Comparison of ENCODE assay signal across 34 cellular contexts in the genomic region with DNA sequence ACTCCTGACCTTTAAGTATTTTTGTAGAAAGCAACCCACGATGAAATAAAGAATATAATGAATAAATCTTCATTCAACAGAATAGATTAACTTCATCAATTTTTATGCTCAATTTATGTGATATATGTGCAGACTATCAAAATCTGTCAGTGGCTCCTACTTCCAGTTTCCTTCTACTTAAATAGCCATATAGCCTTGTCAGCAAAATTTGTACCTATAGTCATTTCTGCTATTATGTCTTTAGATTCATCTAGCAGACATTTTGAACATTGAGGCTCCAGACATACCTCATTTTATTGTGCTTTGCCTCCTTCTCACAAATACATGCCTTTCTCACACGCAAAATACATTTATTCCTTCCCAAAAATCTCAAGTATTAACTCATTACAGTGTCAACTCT.
"Had no signal": no experiment of that assay in that cellular context is flagged by ENCODE, and none has a peak within 500 bp of the region (broad histone marks: within the 10 kb centered on the region; RNA-seq: fewer than 3 reads in every experiment).

No MANE protein-coding gene starts in this region.

- H3K9me3 Mint-ChIP-seq: activated B cell treated with CpG ODN at 0.5 μM for 24 hours; activated CD4-positive, alpha-beta T cell treated with anti-CD3 and anti-CD28 coated beads, Interleukin-2, amount 10 ng/mL, durations not matched to agents 7 days and 5 days; activated CD8-positive, alpha-beta T cell treated with anti-CD3 and anti-CD28 coated beads for 36 hours; activated naive CD8-positive, alpha-beta T cell treated with anti-CD3 and anti-CD28 coated beads for 36 hours; activated T-helper 1 cell treated with anti-CD3 and anti-CD28 coated beads, Interleukin-12 subunit alpha, Interleukin-12 subunit beta, Interleukin-2, Interleukin-4 antibody, amounts not matched to agents 30 ng/mL and 10 ng/mL and 1 ng/mL, durations not matched to agents 14 hours and 24 hours and 36 hours; activated T-helper 17 cell treated with anti-CD3 and anti-CD28 coated beads, Interleukin-2, amount 50 U/mL, for 72 hours; T-helper 1 cell treated with Interleukin-12 subunit alpha and Interleukin-12 subunit beta and Interleukin-4 antibody, amounts not matched to agents 30 μg/mL and 1 μg/mL, for 36 hours had no signal

- H3K9me3 ChIP-seq: adrenal gland, body of pancreas had no signal

- H3K27ac Mint-ChIP-seq: activated B cell treated with CpG ODN at 0.5 μM for 24 hours; activated CD4-positive, alpha-beta T cell treated with anti-CD3 and anti-CD28 coated beads, Interleukin-2, amount 10 ng/mL, durations not matched to agents 7 days and 5 days; activated CD8-positive, alpha-beta T cell treated with anti-CD3 and anti-CD28 coated beads for 36 hours; activated naive CD4-positive, alpha-beta T cell treated with anti-CD3 and anti-CD28 coated beads for 36 hours; activated naive CD4-positive, alpha-beta T cell treated with anti-CD3 and anti-CD28 coated beads, Interleukin-2, amount 50 U/mL, for 72 hours; activated naive CD8-positive, alpha-beta T cell treated with anti-CD3 and anti-CD28 coated beads for 36 hours; activated T-cell treated with anti-CD3 and anti-CD28 coated beads, Interleukin-2, amount 50 U/mL, for 72 hours; activated T-helper 1 cell treated with anti-CD3 and anti-CD28 coated beads, Interleukin-12 subunit alpha, Interleukin-12 subunit beta, Interleukin-2, Interleukin-4 antibody, amounts not matched to agents 30 ng/mL and 10 ng/mL and 1 ng/mL, durations not matched to agents 14 hours and 24 hours and 36 hours; activated T-helper 17 cell treated with anti-CD3 and anti-CD28 coated beads, Interleukin-2, amount 50 U/mL, for 72 hours; T-helper 1 cell treated with Interleukin-12 subunit alpha and Interleukin-12 subunit beta and Interleukin-4 antibody, amounts not matched to agents 30 μg/mL and 1 μg/mL, for 36 hours; T-helper 2 cell treated with Interferon-gamma antibody and Interleukin-4, amounts not matched to agents 5 μg/mL and 100 μg/mL, for 36 hours had no signal

- H3K27me3 Mint-ChIP-seq: activated B cell treated with CpG ODN at 0.5 μM for 24 hours; activated CD4-positive, alpha-beta T cell treated with anti-CD3 and anti-CD28 coated beads, Interleukin-2, amount 10 ng/mL, durations not matched to agents 7 days and 5 days; activated CD8-positive, alpha-beta T cell treated with anti-CD3 and anti-CD28 coated beads for 36 hours; activated naive CD8-positive, alpha-beta T cell treated with anti-CD3 and anti-CD28 coated beads for 36 hours; activated T-helper 17 cell treated with anti-CD3 and anti-CD28 coated beads, Interleukin-2, amount 50 U/mL, for 72 hours had no signal

- H3K4me3 Mint-ChIP-seq: activated B cell treated with CpG ODN at 0.5 μM for 24 hours; activated CD4-positive, alpha-beta T cell treated with anti-CD3 and anti-CD28 coated beads, Interleukin-2, amount 10 ng/mL, durations not matched to agents 7 days and 5 days; activated CD8-positive, alpha-beta T cell treated with anti-CD3 and anti-CD28 coated beads for 36 hours; activated naive CD4-positive, alpha-beta T cell treated with anti-CD3 and anti-CD28 coated beads for 36 hours; activated naive CD8-positive, alpha-beta T cell treated with anti-CD3 and anti-CD28 coated beads for 36 hours; activated T-cell treated with anti-CD3 and anti-CD28 coated beads, Interleukin-2, amount 50 U/mL, for 4 hours; activated T-cell treated with anti-CD3 and anti-CD28 coated beads, Interleukin-2, amount 50 U/mL, for 72 hours; activated T-helper 1 cell treated with anti-CD3 and anti-CD28 coated beads, Interleukin-12 subunit alpha, Interleukin-12 subunit beta, Interleukin-2, Interleukin-4 antibody, amounts not matched to agents 30 ng/mL and 10 ng/mL and 1 ng/mL, durations not matched to agents 14 hours and 24 hours and 36 hours; activated T-helper 17 cell treated with anti-CD3 and anti-CD28 coated beads, Interleukin-2, amount 50 U/mL, for 72 hours; T-helper 1 cell treated with Interleukin-12 subunit alpha and Interleukin-12 subunit beta and Interleukin-4 antibody, amounts not matched to agents 30 μg/mL and 1 μg/mL, for 36 hours; T-helper 2 cell treated with Interferon-gamma antibody and Interleukin-4, amounts not matched to agents 5 μg/mL and 100 μg/mL, for 36 hours had no signal

- ATAC-seq: activated CD8-positive, alpha-beta T cell treated with anti-CD3 and anti-CD28 coated beads for 36 hours; activated naive CD4-positive, alpha-beta T cell treated with anti-CD3 and anti-CD28 coated beads, Interleukin-2, amount 50 U/mL, for 72 hours; activated T-cell treated with anti-CD3 and anti-CD28 coated beads, Interleukin-2, amount 50 U/mL, for 4 hours; activated T-cell treated with anti-CD3 and anti-CD28 coated beads, Interleukin-2, amount 50 U/mL, for 72 hours; activated T-helper 17 cell treated with anti-CD3 and anti-CD28 coated beads, Interleukin-2, amount 50 U/mL, for 72 hours; body of pancreas had no signal

- H3K27ac ChIP-seq: adrenal gland, body of pancreas, brain microvascular endothelial cell, breast epithelium, VCaP had no signal

- H3K4me1 ChIP-seq: adrenal gland, body of pancreas, breast epithelium had no signal

- FAIRE-seq: astrocyte, TTC549 had no signal

- H3K36me3 Mint-ChIP-seq: activated naive CD4-positive, alpha-beta T cell treated with anti-CD3 and anti-CD28 coated beads, Interleukin-2, amount 50 U/mL, for 72 hours; activated naive CD8-positive, alpha-beta T cell treated with anti-CD3 and anti-CD28 coated beads for 36 hours had no signal

- H3K36me3 ChIP-seq: adrenal gland, brain microvascular endothelial cell, breast epithelium had no signal

- H3K4me3 ChIP-seq: adrenal gland, body of pancreas, breast epithelium had no signal

- H3K4me1 Mint-ChIP-seq: activated B cell treated with CpG ODN at 0.5 μM for 24 hours; activated CD4-positive, alpha-beta T cell treated with anti-CD3 and anti-CD28 coated beads, Interleukin-2, amount 10 ng/mL, durations not matched to agents 7 days and 5 days; activated naive CD8-positive, alpha-beta T cell treated with anti-CD3 and anti-CD28 coated beads for 36 hours; activated T-helper 17 cell treated with anti-CD3 and anti-CD28 coated beads, Interleukin-2, amount 50 U/mL, for 72 hours had no signal

- DNase-seq: activated B cell treated with CpG ODN at 0.5 μM for 24 hours; activated CD4-positive, alpha-beta T cell treated with anti-CD3 and anti-CD28 coated beads for 4 hours; activated CD4-positive, alpha-beta T cell treated with anti-CD3 and anti-CD28 coated beads, Interleukin-2, amount 10 ng/mL, durations not matched to agents 7 days and 5 days; activated CD4-positive, alpha-beta T cell treated with anti-CD3 and anti-CD28 coated beads, Interleukin-2, amount 50 U/mL, for 48 hours; activated CD4-positive, CD25-positive, alpha-beta regulatory T cell treated with anti-CD3 and anti-CD28 coated beads, Interleukin-2, amount 50 U/mL, for 72 hours; activated CD8-positive, alpha-beta memory T cell treated with anti-CD3 and anti-CD28 coated beads, Interleukin-2, amount 50 U/mL, for 4 hours; activated CD8-positive, alpha-beta T cell treated with anti-CD3 and anti-CD28 coated beads for 36 hours; activated effector memory CD4-positive, alpha-beta T cell treated with anti-CD3 and anti-CD28 coated beads, Interleukin-2, amount 50 U/mL, for 16 hours; activated gamma-delta T cell treated with Interleukin-2 at 50 U/mL for 16 hours; activated naive CD4-positive, alpha-beta T cell; activated naive CD4-positive, alpha-beta T cell treated with anti-CD3 and anti-CD28 coated beads for 36 hours; activated naive CD4-positive, alpha-beta T cell treated with anti-CD3 and anti-CD28 coated beads, Interleukin-2, amount 50 U/mL, for 16 hours; activated naive CD8-positive, alpha-beta T cell treated with anti-CD3 and anti-CD28 coated beads for 36 hours; activated T-cell treated with anti-CD3 and anti-CD28 coated beads for 4 hours; activated T-cell treated with anti-CD3 and anti-CD28 coated beads, Interleukin-2, amount 50 U/mL, for 1 hour; activated T-cell treated with anti-CD3 and anti-CD28 coated beads, Interleukin-2, amount 50 U/mL, for 4 hours; activated T-cell treated with anti-CD3 and anti-CD28 coated beads, Interleukin-2, amount 50 U/mL, for 72 hours; adrenal gland; amniotic stem cell; aorta; body of pancreas; brain microvascular endothelial cell; central memory CD4-positive, alpha-beta T cell; T-helper 2 cell; T-helper 9 cell had no signal

- H3K27me3 ChIP-seq: body of pancreas, brain microvascular endothelial cell had no signal
